In genomic region chr16:66934839-66935318, GRCh38 we compare ENCODE assay signal across 8 cellular contexts. TPM values are rescaled to one million over a fixed set of nuclear protein-coding genes. Genes with fewer than 3 reads are reported as not detected.
A peak's percentile ranks its signal among the peaks of the same experiment; 100 is the strongest.
DNase-seq lines count a peak whose midpoint lies in the region; ATAC-seq and TF ChIP-seq lines count a peak whose summit lies in the region.
"Not testable (repeated sequence)": the region's sequence is repeated elsewhere in the genome, so short reads cannot be mapped to it uniquely, and the experiment has no call there.

No MANE protein-coding gene starts in this region.

- not testable (repeated sequence) for H2BK15ac ChIP-seq in neuronal stem cell (ENCODE audit: low read length)

- H3K14ac ChIP-seq in neuronal stem cell (ENCODE audit: low read length): peak overlapping the region; percentile 12

- H4K20me1 ChIP-seq in PC-9 (ENCODE audit: insufficient read depth): peaks cover 12% of the 10 kb centered on the region; the same call in 1 of the 2 replicates

- H4K8ac ChIP-seq in neuronal stem cell (ENCODE audit: low read depth, low read length): not testable (repeated sequence)

- H3K4me2 ChIP-seq in PC-9: peak overlapping the region; percentile 98
- H3K4me2 ChIP-seq in neuronal stem cell (ENCODE audit: insufficient read depth, low read length, poor library complexity, severe bottlenecking): peak overlapping the region; percentile 78

- H3K9me3 Mint-ChIP-seq in activated naive CD4-positive, alpha-beta T cell treated with anti-CD3 and anti-CD28 coated beads for 36 hours; effector memory CD8-positive, alpha-beta T cell; immature natural killer cell: not testable (repeated sequence)

- H3K4ac ChIP-seq in neuronal stem cell (ENCODE audit: low read length): not testable (repeated sequence)

- POLR2A ChIA-PET in PC-9 (lab: Charles Lee; ENCODE audit: unreplicated experiment): interaction anchor here (0.7 kb wide), 1 partner anchor 72 kb away, joined by 4 read pairs; no protein-coding TSS in a partner anchor

- peak overlapping the region; percentile 99 for H2AFZ ChIP-seq in PC-9
- H2AFZ ChIP-seq in neuronal stem cell (ENCODE audit: low read length): peak overlapping the region; percentile 94

- H3K27me3 Mint-ChIP-seq in activated naive CD4-positive, alpha-beta T cell treated with anti-CD3 and anti-CD28 coated beads for 36 hours (ENCODE audit: low read depth); effector memory CD8-positive, alpha-beta T cell: not testable (repeated sequence)
- H3K27me3 Mint-ChIP-seq in immature natural killer cell (ENCODE audit: low read depth in 3 of 3): peaks cover 9 to 19% (median 17%) of the 10 kb centered on the region in 3 donors

- peak overlapping the region; percentile 99 for H3K18ac ChIP-seq in neuronal stem cell (ENCODE audit: low read length)

- H3K27ac ChIP-seq in PC-9: peak overlapping the region; percentile 48; the same call in 1 of the 2 replicates
- not testable (repeated sequence) for H3K27ac ChIP-seq in neuronal stem cell (replicated peaks; ENCODE audit: low read length)
- H3K27ac ChIP-seq in tibial artery: peak overlapping the region; percentile 95 to 97

- peaks cover 15% of the 10 kb centered on the region for H3K36me3 Mint-ChIP-seq in activated naive CD4-positive, alpha-beta T cell treated with anti-CD3 and anti-CD28 coated beads for 36 hours (ENCODE audit: low read depth)
- H3K36me3 Mint-ChIP-seq in effector memory CD8-positive, alpha-beta T cell (ENCODE audit: insufficient read depth): peaks cover 38% of the 10 kb centered on the region
- H3K36me3 Mint-ChIP-seq in immature natural killer cell: not testable (repeated sequence)

- CTCF ChIA-PET in PC-9 (lab: Charles Lee); activated naive CD4-positive, alpha-beta T cell treated with anti-CD3 and anti-CD28 coated beads for 36 hours (lab: Charles Lee): not testable (repeated sequence)

- peaks cover 39% of the 10 kb centered on the region for H3K79me2 ChIP-seq in PC-9 (ENCODE audit: low read depth)

- peak; percentile 12 for ATAC-seq in HG03039 (IDR thresholded peaks at IDR 0.05; ENCODE audit: unreplicated experiment)
- not testable (repeated sequence) for ATAC-seq in effector memory CD8-positive, alpha-beta T cell (replicated peaks)

- H4K91ac ChIP-seq in neuronal stem cell (ENCODE audit: low read depth, low read length, poor library complexity): not testable (repeated sequence)

- H3K9me3 ChIP-seq in PC-9 (ENCODE audit: insufficient read depth, low read depth); neuronal stem cell (replicated peaks in 1 of 2; ENCODE audit: control insufficient read depth in 2 of 2, insufficient read depth in 1 of 2, low read depth in 1 of 2, low read length in 2 of 2); tibial artery: not testable (repeated sequence)

- not testable (repeated sequence) for H3K9me2 ChIP-seq in PC-9 (ENCODE audit: insufficient read depth)

- H2AK5ac ChIP-seq in neuronal stem cell (ENCODE audit: low read depth, low read length): peak overlapping the region; percentile 77

- H3K4me1 ChIP-seq in PC-9 (replicated peaks; ENCODE audit: insufficient read depth): peaks cover 36% of the 10 kb centered on the region
- H3K4me1 ChIP-seq in neuronal stem cell (ENCODE audit: control insufficient read depth in 2 of 2, insufficient read depth in 1 of 2, low read depth in 1 of 2, low read length in 2 of 2): not testable (repeated sequence)
- H3K4me1 ChIP-seq in tibial artery: peaks cover 4 to 45% (median 35%) of the 10 kb centered on the region in 4 donors

- DNase-seq in GM06990 (ENCODE audit: extremely low read depth, insufficient read length); PC-9; activated naive CD4-positive, alpha-beta T cell treated with anti-CD3 and anti-CD28 coated beads for 36 hours; effector memory CD8-positive, alpha-beta T cell; immature natural killer cell; neuronal stem cell (ENCODE audit: low spot score); tibial artery: not testable (repeated sequence)

- BruUV-seq in PC-9 (replicated peaks; lab: Mats Ljungman, UMichigan): TSS peak; percentile 34

- WGBS in neuronal stem cell (ENCODE audit: extremely low coverage in 2 of 2, insufficient read length in 2 of 2, insufficient replicate concordance in 1 of 2), 2 donors: no CpG with 5 or more reads among the region's 24 CpGs

- peaks cover 19% of the 10 kb centered on the region for H3K36me3 ChIP-seq in GM06990 (ENCODE audit: control insufficient read depth, insufficient read depth, low read length)
- H3K36me3 ChIP-seq in PC-9 (ENCODE audit: low read depth): not testable (repeated sequence)
- peaks cover 7 to 52% of the 10 kb centered on the region in 2 donors for H3K36me3 ChIP-seq in neuronal stem cell (replicated peaks in 1 of 2; ENCODE audit: control insufficient read depth in 2 of 2, insufficient read depth in 2 of 2, low read length in 2 of 2)
- H3K36me3 ChIP-seq in tibial artery: peaks cover 0 to 53% (median 21%) of the 10 kb centered on the region in 3 donors

- H2BK120ac ChIP-seq in neuronal stem cell (ENCODE audit: low read depth, low read length): not testable (repeated sequence)

- H3K79me1 ChIP-seq in neuronal stem cell (ENCODE audit: low read depth, low read length): peaks cover 16% of the 10 kb centered on the region

- peaks cover 20% of the 10 kb centered on the region for H3F3A ChIP-seq in PC-9 (ENCODE audit: insufficient read depth, low read depth)

- peaks cover 53% of the 10 kb centered on the region for H3K4me1 Mint-ChIP-seq in activated naive CD4-positive, alpha-beta T cell treated with anti-CD3 and anti-CD28 coated beads for 36 hours (ENCODE audit: low read depth)
- H3K4me1 Mint-ChIP-seq in effector memory CD8-positive, alpha-beta T cell (ENCODE audit: low read depth in 2 of 2): peaks cover 46 to 57% of the 10 kb centered on the region in 2 donors
- H3K4me1 Mint-ChIP-seq in immature natural killer cell: peaks cover 52 to 56% of the 10 kb centered on the region in 2 donors

- H2BK12ac ChIP-seq in neuronal stem cell (ENCODE audit: low read length): not testable (repeated sequence)

- intact Hi-C loops in PC-9 (cut with micrococcal nuclease; ENCODE audit: unreplicated experiment): loop anchor here (10.0 kb wide), 1 partner anchor 420 kb away; no protein-coding TSS in a partner anchor
- intact Hi-C loops in activated naive CD4-positive, alpha-beta T cell treated with anti-CD3 and anti-CD28 coated beads for 36 hours (cut with micrococcal nuclease): loop anchor here (1.0 to 2.0 kb wide), 2 partner anchors 12 to 62 kb away; no protein-coding TSS in a partner anchor
- intact Hi-C loops in tibial artery (cut with DNase I; ENCODE audit: low total_unique reads): loop anchor here (2.0 kb wide), 1 partner anchor 40 kb away; no protein-coding TSS in a partner anchor

- not testable (repeated sequence) for TF ChIP-seq CTCF in GM06990 (IDR thresholded peaks at IDR 0.05; ENCODE audit: insufficient read depth, low read length, poor library complexity, severe bottlenecking); PC-9 (conservative IDR thresholded peaks at IDR 0.05); tibial artery (IDR thresholded peaks at IDR 0.05)

- H3K27ac Mint-ChIP-seq in activated naive CD4-positive, alpha-beta T cell treated with anti-CD3 and anti-CD28 coated beads for 36 hours: peak overlapping the region; percentile 96
- H3K27ac Mint-ChIP-seq in effector memory CD8-positive, alpha-beta T cell: peak overlapping the region; percentile 98
- peak overlapping the region; percentile 96 to 98 (median 98) for H3K27ac Mint-ChIP-seq in immature natural killer cell

- H3K4me3 ChIP-seq in GM06990 (replicated peaks; ENCODE audit: low read depth, low read length) (peak overlapping the region; percentile 97), PC-9 (peak overlapping the region; percentile 91), neuronal stem cell (ENCODE audit: low read length in 2 of 2) (peak overlapping the region; percentile 90 to 99), tibial artery (peak overlapping the region; percentile 95 to 97)

- H3K4me3 Mint-ChIP-seq in activated naive CD4-positive, alpha-beta T cell treated with anti-CD3 and anti-CD28 coated beads for 36 hours: peak overlapping the region; percentile 99
- peak overlapping the region; percentile 99 to 100 for H3K4me3 Mint-ChIP-seq in effector memory CD8-positive, alpha-beta T cell
- H3K4me3 Mint-ChIP-seq in immature natural killer cell: peak overlapping the region; percentile 96 to 98 (median 97)

- not testable (repeated sequence) for H3K27me3 ChIP-seq in GM06990 (replicated peaks; ENCODE audit: control insufficient read depth, insufficient read depth, low read length); PC-9 (ENCODE audit: insufficient read depth, low read depth); neuronal stem cell (ENCODE audit: control insufficient read depth in 3 of 3, insufficient read depth in 3 of 3, low read depth in 1 of 3, low read length in 3 of 3); tibial artery

- peak overlapping the region; percentile 70 for H2BK5ac ChIP-seq in neuronal stem cell (ENCODE audit: low read length)

- peak overlapping the region; percentile 98 for H3K23ac ChIP-seq in neuronal stem cell (ENCODE audit: low read depth, low read length, poor library complexity)

- H3K9ac ChIP-seq in neuronal stem cell (ENCODE audit: low read depth, low read length, poor library complexity): peak overlapping the region; percentile 99

RNA-seq across cellular contexts. Expression of gene CES2, which starts 0.4 kb away (rescaled TPM):
- total RNA-seq in PC-9 (2021): 32.8 and 35.1 TPM in 2 replicates
- 10 to 100 TPM; 20.0 to 22.0 TPM for total RNA-seq in activated naive CD4-positive, alpha-beta T cell treated with anti-CD3 and anti-CD28 coated beads for 36 hours
- polyA plus RNA-seq in immature natural killer cell: 10 to 100 TPM; 13.8 to 26.2 (median 19.5) TPM
- 14.6 TPM for polyA plus RNA-seq in neuronal stem cell (2013, experiment 1 of 2)
- 15.0 TPM for polyA plus RNA-seq in neuronal stem cell (2013, experiment 2 of 2)

RNA-seq across cellular contexts. Expression of gene CIAO2B, which starts 0.7 kb away (rescaled TPM):
- 81.7 and 87.1 TPM in 2 replicates for total RNA-seq in PC-9 (2021)
- total RNA-seq in activated naive CD4-positive, alpha-beta T cell treated with anti-CD3 and anti-CD28 coated beads for 36 hours: 100 to 1,000 TPM; 169 to 173 TPM
- 100 to 1,000 TPM; 125 to 157 (median 132) TPM for polyA plus RNA-seq in immature natural killer cell
- polyA plus RNA-seq in neuronal stem cell (2013, experiment 1 of 2): 93.4 TPM
- 91.2 TPM for polyA plus RNA-seq in neuronal stem cell (2013, experiment 2 of 2)

RNA-seq across cellular contexts. Expression of gene RRAD, which starts 9.5 kb away (rescaled TPM):
- total RNA-seq in PC-9 (2021): 0.24 TPM in 1 of 2 replicates, not detected in the other
- under 1 TPM in 1 of 2 experiments, not detected in 1; 0.25 TPM for total RNA-seq in activated naive CD4-positive, alpha-beta T cell treated with anti-CD3 and anti-CD28 coated beads for 36 hours
- polyA plus RNA-seq in immature natural killer cell: not detected
- 0.32 TPM for polyA plus RNA-seq in neuronal stem cell (2013, experiment 1 of 2)
- polyA plus RNA-seq in neuronal stem cell (2013, experiment 2 of 2): 0.30 TPM

RNA-seq across cellular contexts. Expression of gene CDH16, which starts 16.2 kb away (rescaled TPM):
- total RNA-seq in PC-9 (2021): not detected in 2 replicates
- not detected for total RNA-seq in activated naive CD4-positive, alpha-beta T cell treated with anti-CD3 and anti-CD28 coated beads for 36 hours
- not detected for polyA plus RNA-seq in immature natural killer cell
- not detected for polyA plus RNA-seq in neuronal stem cell (2013, experiment 1 of 2)
- not detected for polyA plus RNA-seq in neuronal stem cell (2013, experiment 2 of 2)

RNA-seq across cellular contexts. Expression of gene CES3, which starts 26.2 kb away (rescaled TPM):
- total RNA-seq in PC-9 (2021): 9.1 and 10.1 TPM in 2 replicates
- under 1 TPM; 0.17 to 0.55 TPM for total RNA-seq in activated naive CD4-positive, alpha-beta T cell treated with anti-CD3 and anti-CD28 coated beads for 36 hours
- polyA plus RNA-seq in immature natural killer cell: not detected
- polyA plus RNA-seq in neuronal stem cell (2013, experiment 1 of 2): 2.4 TPM
- polyA plus RNA-seq in neuronal stem cell (2013, experiment 2 of 2): 2.5 TPM
